Comparison of ENCODE assay signal across 8 cellular contexts in genomic region chr11:66002648-66003225, GRCh38. TPM values are rescaled to one million over a fixed set of nuclear protein-coding genes. Genes with fewer than 3 reads are reported as not detected.
DNase-seq lines count a peak whose midpoint lies in the region; ATAC-seq, FAIRE-seq and TF ChIP-seq lines count a peak whose summit lies in the region.

No MANE protein-coding gene starts in this region.

- TF ChIP-seq CTCF in brain (conservative IDR thresholded peaks at IDR 0.05) = no peak
- peak; percentile 5 for TF ChIP-seq CTCF in kidney (IDR thresholded peaks at IDR 0.05; ENCODE audit: borderline replicate concordance, extremely low read depth, insufficient read depth)

- H3K27ac Mint-ChIP-seq in brain = peak overlapping the region; percentile 98 to 100 (median 99)
- H3K27ac Mint-ChIP-seq in stimulated activated naive CD8-positive, alpha-beta T cell treated with anti-CD3 and anti-CD28 coated beads, Interleukin-15, amount 100 ng/mL, for 72 hours = peak overlapping the region; percentile 82 to 99

- peak; percentile 42 for ATAC-seq in GM18502 (IDR thresholded peaks at IDR 0.05; ENCODE audit: poor library complexity, unreplicated experiment)
- ATAC-seq in HG02852 (IDR thresholded peaks at IDR 0.05; ENCODE audit: unreplicated experiment) = peak; percentile 40
- ATAC-seq in stimulated activated naive CD8-positive, alpha-beta T cell treated with anti-CD3 and anti-CD28 coated beads, Interleukin-15, amount 100 ng/mL, for 72 hours = peak; percentile 73

- H3K27ac ChIP-seq in kidney (ENCODE audit: low read depth in 2 of 2, low read length in 2 of 2) = peak overlapping the region; percentile 95 to 99

- peaks cover 43% of the 10 kb centered on the region for H3K4me1 Mint-ChIP-seq in brain
- H3K4me1 Mint-ChIP-seq in stimulated activated naive CD8-positive, alpha-beta T cell treated with anti-CD3 and anti-CD28 coated beads, Interleukin-15, amount 100 ng/mL, for 72 hours = peaks cover 66% of the 10 kb centered on the region

- peaks cover 26 to 34% of the 10 kb centered on the region in 2 donors for H3K36me3 ChIP-seq in kidney (ENCODE audit: control insufficient read depth in 1 of 2, insufficient read depth in 2 of 2, low read length in 2 of 2)

- peak; percentile 80 for DNase-seq in AG08396 (ENCODE audit: low spot score)
- DNase-seq in NCI-H748 (lab: John Stamatoyannopoulos, UW; ENCODE audit: unreplicated experiment) = peak; percentile 71
- DNase-seq in kidney = no peak
- DNase-seq in stimulated activated naive CD8-positive, alpha-beta T cell treated with anti-CD3 and anti-CD28 coated beads, Interleukin-15, amount 100 ng/mL, for 72 hours = no peak
- no peak for DNase-seq in OCI-M2 (lab: John Stamatoyannopoulos, UW; ENCODE audit: unreplicated experiment)

- H3K4me3 Mint-ChIP-seq in brain = peak overlapping the region; percentile 98 to 100 (median 99)
- H3K4me3 Mint-ChIP-seq in stimulated activated naive CD8-positive, alpha-beta T cell treated with anti-CD3 and anti-CD28 coated beads, Interleukin-15, amount 100 ng/mL, for 72 hours = peak overlapping the region; percentile 97 to 100

- H3K9me3 Mint-ChIP-seq in brain = peaks cover 0 to 3% (median 0%) of the 10 kb centered on the region in 5 experiments
- no peaks in the 10 kb centered on the region for H3K9me3 Mint-ChIP-seq in stimulated activated naive CD8-positive, alpha-beta T cell treated with anti-CD3 and anti-CD28 coated beads, Interleukin-15, amount 100 ng/mL, for 72 hours

- FAIRE-seq in kidney (lab: Jason Lieb, UNC) = no peak

- H3K4me3 ChIP-seq in kidney (ENCODE audit: low read length in 2 of 2) = peak overlapping the region; percentile 97 to 100

- no peaks in the 10 kb centered on the region for H3K9me3 ChIP-seq in kidney (ENCODE audit: control insufficient read depth in 1 of 2, low read length in 2 of 2)

- intact Hi-C loops in kidney (cut with DNase I) = no loop called here

- peaks cover 0 to 10% of the 10 kb centered on the region in 2 donors for H3K4me1 ChIP-seq in kidney (ENCODE audit: control insufficient read depth in 1 of 2, insufficient read depth in 1 of 2, low read depth in 1 of 2, low read length in 2 of 2)

- H3K9ac ChIP-seq in kidney (ENCODE audit: low read length in 2 of 2) = peak overlapping the region; percentile 61 to 64

- peaks cover 17% of the 10 kb centered on the region for H3K27me3 Mint-ChIP-seq in brain
- H3K27me3 Mint-ChIP-seq in stimulated activated naive CD8-positive, alpha-beta T cell treated with anti-CD3 and anti-CD28 coated beads, Interleukin-15, amount 100 ng/mL, for 72 hours = no peaks in the 10 kb centered on the region

- peaks cover 41% of the 10 kb centered on the region for H3K36me3 Mint-ChIP-seq in brain

RNA-seq across cellular contexts. Expression of gene BANF1, which starts 0.4 kb away (rescaled TPM):
- polyA plus RNA-seq in brain (ENCODE audit: insufficient read depth, low read depth, low replicate concordance) = 404 TPM
- 181 TPM for total RNA-seq in kidney
- 186 TPM for polyA plus RNA-seq in kidney (ENCODE audit: insufficient read depth, low read depth, low replicate concordance)

RNA-seq across cellular contexts. Expression of gene EIF1AD, which starts 0.8 kb away (rescaled TPM):
- polyA plus RNA-seq in brain (ENCODE audit: insufficient read depth, low read depth, low replicate concordance) = 27.4 TPM
- total RNA-seq in kidney = 37.5 TPM
- 17.7 TPM for polyA plus RNA-seq in kidney (ENCODE audit: insufficient read depth, low read depth, low replicate concordance)

RNA-seq across cellular contexts. Expression of gene CST6, which starts 9.1 kb away (rescaled TPM):
- polyA plus RNA-seq in brain (ENCODE audit: insufficient read depth, low read depth, low replicate concordance) (not detected), kidney (ENCODE audit: insufficient read depth, low read depth, low replicate concordance) (1.2 TPM)
- 5.9 TPM for total RNA-seq in kidney

RNA-seq across cellular contexts. Expression of gene CATSPER1, which starts 23.5 kb away (rescaled TPM):
- polyA plus RNA-seq in brain (ENCODE audit: insufficient read depth, low read depth, low replicate concordance) = not detected
- total RNA-seq in kidney = 0.76 TPM
- not detected for polyA plus RNA-seq in kidney (ENCODE audit: insufficient read depth, low read depth, low replicate concordance)

RNA-seq across cellular contexts. Expression of gene SART1, which starts 41.2 kb away (rescaled TPM):
- polyA plus RNA-seq in brain (ENCODE audit: insufficient read depth, low read depth, low replicate concordance) = 85.7 TPM
- total RNA-seq in kidney = 48.6 TPM
- 48.7 TPM for polyA plus RNA-seq in kidney (ENCODE audit: insufficient read depth, low read depth, low replicate concordance)

Comparison
In these comparisons a context has a peak if more than half of its experiments do, and no peak if none do; other contexts are left out.
1. DNase-seq: peak in AG08396 (single experiment) and NCI-H748 (single experiment); none in kidney (single experiment), stimulated activated naive CD8-positive, alpha-beta T cell treated with anti-CD3 and anti-CD28 coated beads, Interleukin-15, amount 100 ng/mL, for 72 hours (0 of 2) and OCI-M2 (single experiment).
2. Peak in every context shown above with its lines, with median percentiles within 50 percentile points of each other: ATAC-seq.